8 cellular contexts compared by ENCODE assay signal in the genomic region with DNA sequence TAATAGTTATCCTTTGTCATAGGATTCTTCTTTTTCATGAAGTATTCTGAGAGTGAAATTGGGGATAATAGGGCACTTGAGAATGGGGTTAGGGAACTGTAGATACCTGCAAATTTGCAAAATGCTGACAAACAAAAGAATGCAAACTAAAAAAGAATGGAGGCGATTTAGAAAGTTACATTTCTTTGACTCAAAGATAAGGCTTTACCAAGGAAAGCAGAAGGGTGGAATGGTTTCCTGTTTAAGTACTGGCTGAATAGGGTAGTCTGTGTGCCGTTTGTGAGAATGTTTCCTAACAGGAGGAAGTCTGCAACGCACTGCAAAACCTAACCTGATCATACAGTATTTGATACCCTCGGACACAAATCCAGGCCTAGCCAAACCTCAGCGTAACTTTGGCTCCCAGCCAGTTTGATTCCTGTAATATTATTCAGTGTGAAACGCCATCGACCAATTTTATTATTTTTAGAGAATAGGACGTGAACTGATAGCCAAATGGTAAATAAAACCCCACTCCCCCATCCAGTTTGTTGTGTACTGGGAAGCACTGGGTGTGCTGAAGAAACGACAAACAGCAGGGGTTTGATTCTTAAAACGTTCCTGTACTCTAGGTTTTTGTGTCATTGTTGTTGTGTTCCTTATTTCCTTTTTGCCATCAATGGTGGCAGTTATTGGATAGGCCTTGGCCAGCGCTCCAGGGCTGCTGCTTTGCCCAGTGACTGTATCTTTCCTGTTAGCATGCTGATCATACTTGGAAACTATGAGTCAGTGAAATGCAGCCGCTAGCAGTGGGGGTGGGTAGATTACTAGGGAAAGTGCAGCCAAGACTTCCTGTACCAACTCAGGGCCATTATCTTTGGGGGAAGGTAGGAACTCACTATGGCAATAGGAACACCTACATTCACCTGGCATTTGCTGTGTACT.
DNase-seq lines count a peak whose midpoint lies in the region; ATAC-seq and TF ChIP-seq lines count a peak whose summit lies in the region.

No MANE protein-coding gene starts in this region.

- TF ChIP-seq CTCF in choroid plexus epithelial cell (conservative IDR thresholded peaks at IDR 0.05; ENCODE audit: low read depth, low read length) = no peak

- DNase-seq in NCI-H2107 treated with DMSO at 0.1 percent for 48 hours (lab: John Stamatoyannopoulos, UW; ENCODE audit: unreplicated experiment) (peak; percentile 94), choroid plexus epithelial cell (ENCODE audit: low read depth) (peak; percentile 97), left lobe of liver (ENCODE audit: low spot score) (peak; percentile 70), GM19240 (ENCODE audit: insufficient read length, low spot score) (no peak)
- peak; percentile 53 for DNase-seq in activated CD4-positive, alpha-beta T cell treated with anti-CD3 and anti-CD28 coated beads for 1 hour
- peak; percentile 41 to 43 for DNase-seq in stimulated activated CD4-positive, alpha-beta T cell treated with anti-CD3 and anti-CD28 coated beads, Interleukin-2, amount 100 ng/mL, for 48 hours

- ATAC-seq in GM18498 (IDR thresholded peaks at IDR 0.05; ENCODE audit: unreplicated experiment) = peak; percentile 82
- peak; percentile 87 for ATAC-seq in HG02885 (IDR thresholded peaks at IDR 0.05; ENCODE audit: poor library complexity, unreplicated experiment)
- ATAC-seq in left lobe of liver = peak; percentile 94

- no peak overlapping the region for H3K4me3 ChIP-seq in choroid plexus epithelial cell (ENCODE audit: low read depth, low read length)
